11 cellular contexts compared by ENCODE assay signal in the genomic region with DNA sequence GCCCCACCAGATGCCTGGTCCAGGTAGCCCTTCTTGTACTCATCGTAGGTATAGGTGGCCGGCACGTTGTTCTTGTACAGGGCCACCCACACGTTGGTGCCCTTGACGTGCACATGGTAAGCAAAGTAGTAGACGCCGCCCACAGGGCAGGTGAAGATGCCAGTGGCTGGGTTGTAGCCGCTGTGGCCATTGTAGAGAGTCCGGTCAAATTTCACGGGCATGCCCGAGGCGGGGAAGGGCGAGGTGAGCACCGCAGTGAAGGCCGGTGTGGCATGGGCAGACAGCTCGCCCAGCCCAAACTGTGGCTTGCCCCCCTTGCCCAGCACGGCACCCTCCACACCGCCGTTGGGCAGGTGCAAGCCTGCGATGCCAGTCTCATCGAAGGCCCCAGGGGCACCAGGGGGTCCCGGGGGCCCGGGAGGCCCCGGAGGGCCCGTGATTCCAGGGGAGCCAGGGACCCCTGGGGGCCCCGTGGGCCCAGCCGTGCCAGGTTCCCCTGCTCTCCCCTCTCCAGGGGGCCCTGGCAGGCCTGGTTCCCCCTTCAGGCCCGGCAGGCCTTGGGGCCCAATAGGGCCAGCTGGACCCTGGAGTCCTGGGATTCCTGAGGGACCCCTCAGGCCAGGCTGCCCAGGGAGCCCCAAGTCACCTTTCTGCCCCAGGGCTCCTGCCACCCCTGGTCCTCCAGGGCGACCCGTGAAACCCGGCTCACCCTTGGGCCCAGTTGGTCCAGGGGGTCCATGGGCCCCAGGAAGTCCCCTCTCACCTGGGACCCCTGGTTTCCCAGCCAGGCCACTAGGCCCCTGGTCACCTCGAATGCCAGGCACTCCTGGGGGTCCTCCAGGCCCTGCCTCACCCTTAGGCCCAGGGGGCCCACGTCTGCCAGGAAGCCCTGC. TPM values are rescaled to one million over a fixed set of nuclear protein-coding genes. Genes with fewer than 3 reads are reported as not detected.
"Had no signal": no experiment of that assay in that cellular context is flagged by ENCODE, and none has a peak within 500 bp of the region (broad histone marks: within the 10 kb centered on the region; RNA-seq: fewer than 3 reads in every experiment).

No MANE protein-coding gene starts in this region.

- H3K4me1 ChIP-seq: parathyroid adenoma had no signal

- ATAC-seq: T-helper 17 cell had no signal

- DNase-seq: activated CD4-positive, alpha-beta T cell treated with anti-CD3 and anti-CD28 coated beads, Interleukin-2, amount 50 U/mL, for 1 hour; activated T-cell treated with anti-CD3 and anti-CD28 coated beads, Interleukin-2, amount 50 U/mL, for 1 hour; heart left ventricle; kidney; left ventricle myocardium inferior; T-helper 17 cell had no signal

- H3K27me3 Mint-ChIP-seq: T-helper 17 cell had no signal

- H3K27ac ChIP-seq: heart left ventricle, left ventricle myocardium inferior, parathyroid adenoma, suprapubic skin had no signal

- H3K27ac Mint-ChIP-seq: T-helper 17 cell had no signal

- H3K4me3 ChIP-seq: ascending aorta, heart left ventricle, left ventricle myocardium inferior, suprapubic skin, upper lobe of left lung had no signal

- H3K9me3 Mint-ChIP-seq: nephron had no signal

- H3K4me3 Mint-ChIP-seq: nephron, T-helper 17 cell had no signal

- H3K9me3 ChIP-seq: ascending aorta, heart left ventricle, left ventricle myocardium inferior, suprapubic skin, upper lobe of left lung had no signal

- H3K27me3 ChIP-seq: ascending aorta, heart left ventricle, suprapubic skin, upper lobe of left lung had no signal

- H3K9ac ChIP-seq: parathyroid adenoma had no signal

RNA-seq across cellular contexts. Expression of a gene that starts 14.0 kb away (rescaled TPM):
- total RNA-seq: ascending aorta, left ventricle myocardium inferior had no signal
